ENCODE assay signal across 15 cellular contexts in genomic region chr17:75103601-75104554, GRCh38. TPM values are rescaled to one million over a fixed set of nuclear protein-coding genes. Genes with fewer than 3 reads are reported as not detected.
DNase-seq lines count a peak whose midpoint lies in the region; ATAC-seq and TF ChIP-seq lines count a peak whose summit lies in the region.
"Had no signal": no experiment of that assay in that cellular context is flagged by ENCODE, and none has a peak within 500 bp of the region (broad histone marks: within the 10 kb centered on the region; RNA-seq: fewer than 3 reads in every experiment).

No MANE protein-coding gene starts in this region.

- peaks cover 12% of the 10 kb centered on the region for H3K4me1 Mint-ChIP-seq in activated naive CD8-positive, alpha-beta T cell treated with anti-CD3 and anti-CD28 coated beads, Interleukin-2, amount 10 ng/mL, durations not matched to agents 7 days and 5 days
- H3K4me1 Mint-ChIP-seq in activated naive CD8-positive, alpha-beta T cell treated with anti-CD3 and anti-CD28 coated beads, Interleukin-2, amount 50 U/mL, for 24 hours: peaks cover 10% of the 10 kb centered on the region
- H3K4me1 Mint-ChIP-seq in WTC11: peaks cover 19% of the 10 kb centered on the region
- peaks cover 15 to 18% of the 10 kb centered on the region in 2 donors for H3K4me1 Mint-ChIP-seq in stimulated activated naive B cell treated with anti-CD40 and anti-IgM and Interleukin-4, amounts not matched to agents 10 μg/mL and 1 μg/mL and 100 μg/mL, for 72 hours

- CTCF ChIA-PET in WTC11 (lab: Charles Lee): interaction anchor here (0.5 to 3.9 kb wide), 14 partner anchors 9 to 1607 kb away, joined by 3 to 48 read pairs (median 6); partner anchors contain the start of genes MRPL58, NT5C and SLC16A5

- ATAC-seq in activated naive CD8-positive, alpha-beta T cell treated with anti-CD3 and anti-CD28 coated beads, Interleukin-2, amount 10 ng/mL, durations not matched to agents 7 days and 5 days (ENCODE audit: low read depth): no peak
- ATAC-seq in activated naive CD8-positive, alpha-beta T cell treated with anti-CD3 and anti-CD28 coated beads, Interleukin-2, amount 50 U/mL, for 24 hours: no peak
- ATAC-seq in WTC11 (no peak), GM18873 (IDR thresholded peaks at IDR 0.05; ENCODE audit: low FRiP score, unreplicated experiment) (no peak), GM18502 (IDR thresholded peaks at IDR 0.05; ENCODE audit: poor library complexity, unreplicated experiment) (no peak)
- no peak for ATAC-seq in stimulated activated naive B cell treated with anti-CD40 and anti-IgM and Interleukin-4, amounts not matched to agents 10 μg/mL and 1 μg/mL and 100 μg/mL, for 72 hours (replicated peaks)
- ATAC-seq: activated T-cell treated with anti-CD3 and anti-CD28 coated beads, Interleukin-2, amount 50 U/mL, for 4 hours; left lobe of liver had no signal

- H3K4me3 Mint-ChIP-seq in activated naive CD8-positive, alpha-beta T cell treated with anti-CD3 and anti-CD28 coated beads, Interleukin-2, amount 10 ng/mL, durations not matched to agents 7 days and 5 days: no peak overlapping the region
- no peak overlapping the region for H3K4me3 Mint-ChIP-seq in activated naive CD8-positive, alpha-beta T cell treated with anti-CD3 and anti-CD28 coated beads, Interleukin-2, amount 50 U/mL, for 24 hours
- no peak overlapping the region for H3K4me3 Mint-ChIP-seq in WTC11
- no peak overlapping the region for H3K4me3 Mint-ChIP-seq in stimulated activated naive B cell treated with anti-CD40 and anti-IgM and Interleukin-4, amounts not matched to agents 10 μg/mL and 1 μg/mL and 100 μg/mL, for 72 hours
- H3K4me3 Mint-ChIP-seq: activated CD4-positive, alpha-beta memory T cell treated with anti-CD3 and anti-CD28 coated beads for 36 hours; activated T-cell treated with anti-CD3 and anti-CD28 coated beads, Interleukin-2, amount 50 U/mL, for 4 hours had no signal

- peaks cover 3% of the 10 kb centered on the region for H3K27me3 Mint-ChIP-seq in activated naive CD8-positive, alpha-beta T cell treated with anti-CD3 and anti-CD28 coated beads, Interleukin-2, amount 10 ng/mL, durations not matched to agents 7 days and 5 days
- H3K27me3 Mint-ChIP-seq in activated naive CD8-positive, alpha-beta T cell treated with anti-CD3 and anti-CD28 coated beads, Interleukin-2, amount 50 U/mL, for 24 hours: no peaks in the 10 kb centered on the region
- no peaks in the 10 kb centered on the region for H3K27me3 Mint-ChIP-seq in WTC11 (ENCODE audit: low read depth)
- H3K27me3 Mint-ChIP-seq in stimulated activated naive B cell treated with anti-CD40 and anti-IgM and Interleukin-4, amounts not matched to agents 10 μg/mL and 1 μg/mL and 100 μg/mL, for 72 hours: peaks cover 5 to 9% of the 10 kb centered on the region in 2 donors
- H3K27me3 Mint-ChIP-seq: activated CD4-positive, alpha-beta memory T cell treated with anti-CD3 and anti-CD28 coated beads for 36 hours had no signal

- H3K36me3 Mint-ChIP-seq in activated naive CD8-positive, alpha-beta T cell treated with anti-CD3 and anti-CD28 coated beads, Interleukin-2, amount 10 ng/mL, durations not matched to agents 7 days and 5 days: no peaks in the 10 kb centered on the region
- no peaks in the 10 kb centered on the region for H3K36me3 Mint-ChIP-seq in activated naive CD8-positive, alpha-beta T cell treated with anti-CD3 and anti-CD28 coated beads, Interleukin-2, amount 50 U/mL, for 24 hours (ENCODE audit: low read depth)
- H3K36me3 Mint-ChIP-seq in WTC11: peaks cover 21% of the 10 kb centered on the region
- H3K36me3 Mint-ChIP-seq in stimulated activated naive B cell treated with anti-CD40 and anti-IgM and Interleukin-4, amounts not matched to agents 10 μg/mL and 1 μg/mL and 100 μg/mL, for 72 hours: peaks cover 0 to 4% of the 10 kb centered on the region in 2 donors
- H3K36me3 Mint-ChIP-seq: activated CD4-positive, alpha-beta memory T cell treated with anti-CD3 and anti-CD28 coated beads for 36 hours had no signal

- H3K27ac Mint-ChIP-seq in activated naive CD8-positive, alpha-beta T cell treated with anti-CD3 and anti-CD28 coated beads, Interleukin-2, amount 10 ng/mL, durations not matched to agents 7 days and 5 days: peak overlapping the region; percentile 48
- H3K27ac Mint-ChIP-seq in activated naive CD8-positive, alpha-beta T cell treated with anti-CD3 and anti-CD28 coated beads, Interleukin-2, amount 50 U/mL, for 24 hours: no peak overlapping the region
- H3K27ac Mint-ChIP-seq in WTC11: peak overlapping the region; percentile 26
- H3K27ac Mint-ChIP-seq in stimulated activated naive B cell treated with anti-CD40 and anti-IgM and Interleukin-4, amounts not matched to agents 10 μg/mL and 1 μg/mL and 100 μg/mL, for 72 hours: peak overlapping the region; percentile 28
- H3K27ac Mint-ChIP-seq: activated CD4-positive, alpha-beta memory T cell treated with anti-CD3 and anti-CD28 coated beads for 36 hours had no signal

- POLR2A ChIA-PET in activated naive CD8-positive, alpha-beta T cell treated with anti-CD3 and anti-CD28 coated beads, Interleukin-2, amount 10 ng/mL, durations not matched to agents 7 days and 5 days (lab: Charles Lee): interaction anchor here (0.8 kb wide), 1 partner anchor 10 kb away, joined by 6 read pairs; no protein-coding TSS in a partner anchor
- POLR2A ChIA-PET in WTC11 (lab: Charles Lee): interaction anchor here (1.0 kb wide), 1 partner anchor 39 kb away, joined by 6 read pairs; no protein-coding TSS in a partner anchor

- no peak for DNase-seq in activated naive CD8-positive, alpha-beta T cell treated with anti-CD3 and anti-CD28 coated beads, Interleukin-2, amount 10 ng/mL, durations not matched to agents 7 days and 5 days
- no peak for DNase-seq in activated naive CD8-positive, alpha-beta T cell treated with anti-CD3 and anti-CD28 coated beads, Interleukin-2, amount 50 U/mL, for 24 hours
- DNase-seq in WTC11 (ENCODE audit: low spot score): no peak
- DNase-seq in stimulated activated naive B cell treated with anti-CD40 and anti-IgM and Interleukin-4, amounts not matched to agents 10 μg/mL and 1 μg/mL and 100 μg/mL, for 72 hours: no peak
- DNase-seq: activated CD4-positive, alpha-beta memory T cell treated with anti-CD3 and anti-CD28 coated beads for 36 hours; activated naive CD4-positive, alpha-beta T cell treated with anti-CD3 and anti-CD28 coated beads, Interleukin-2, amount 50 U/mL, for 16 hours; activated T-cell treated with anti-CD3 and anti-CD28 coated beads, Interleukin-2, amount 50 U/mL, for 4 hours; effector memory CD4-positive, alpha-beta T cell; MM.1S; NCI-H1436 treated with DMSO at 0.1 percent for 48 hours; T-helper 2 cell had no signal

- H3K9me3 Mint-ChIP-seq in activated naive CD8-positive, alpha-beta T cell treated with anti-CD3 and anti-CD28 coated beads, Interleukin-2, amount 10 ng/mL, durations not matched to agents 7 days and 5 days: no peaks in the 10 kb centered on the region
- H3K9me3 Mint-ChIP-seq in activated naive CD8-positive, alpha-beta T cell treated with anti-CD3 and anti-CD28 coated beads, Interleukin-2, amount 50 U/mL, for 24 hours: no peaks in the 10 kb centered on the region
- no peaks in the 10 kb centered on the region for H3K9me3 Mint-ChIP-seq in WTC11
- H3K9me3 Mint-ChIP-seq in stimulated activated naive B cell treated with anti-CD40 and anti-IgM and Interleukin-4, amounts not matched to agents 10 μg/mL and 1 μg/mL and 100 μg/mL, for 72 hours: peaks cover 0 to 4% of the 10 kb centered on the region in 2 donors
- H3K9me3 Mint-ChIP-seq: activated CD4-positive, alpha-beta memory T cell treated with anti-CD3 and anti-CD28 coated beads for 36 hours; activated T-cell treated with anti-CD3 and anti-CD28 coated beads, Interleukin-2, amount 50 U/mL, for 4 hours had no signal

- no peak for TF ChIP-seq CTCF in WTC11 (IDR thresholded peaks at IDR 0.05)

TF ChIP-seq in WTC11, 78 proteins besides CTCF, POLR2A, EP300 and RAD21 (continues in another document):
- TF ChIP-seq E2F1 (CRISPR knock-in tag; IDR thresholded peaks at IDR 0.05): no peak
- no peak for TF ChIP-seq ZNF423 (CRISPR knock-in tag; IDR thresholded peaks at IDR 0.05)
- TF ChIP-seq ETV6 (CRISPR knock-in tag; IDR thresholded peaks at IDR 0.05): no peak

RNA-seq across cellular contexts. Expression of gene ARMC7, which starts 5.9 kb away (rescaled TPM):
- total RNA-seq in activated naive CD8-positive, alpha-beta T cell treated with anti-CD3 and anti-CD28 coated beads, Interleukin-2, amount 10 ng/mL, durations not matched to agents 7 days and 5 days: 10 to 100 TPM; 16.2 to 17.6 TPM
- total RNA-seq in WTC11 (2021): 13.2 to 15.9 TPM (median 14.8 TPM) in 3 replicates

RNA-seq across cellular contexts. Expression of gene SLC16A5, which starts 16.1 kb away (rescaled TPM):
- total RNA-seq in activated naive CD8-positive, alpha-beta T cell treated with anti-CD3 and anti-CD28 coated beads, Interleukin-2, amount 10 ng/mL, durations not matched to agents 7 days and 5 days: 10 to 100 TPM in 1 of 2 experiments, 1 to 10 TPM in 1; 9.1 to 11.0 TPM
- total RNA-seq in WTC11 (2021): 32.4 to 33.5 TPM (median 33.1 TPM) in 3 replicates
- total RNA-seq: OCI-LY7 had no signal

RNA-seq across cellular contexts. Expression of gene NT5C, which starts 27.7 kb away (rescaled TPM):
- total RNA-seq in activated naive CD8-positive, alpha-beta T cell treated with anti-CD3 and anti-CD28 coated beads, Interleukin-2, amount 10 ng/mL, durations not matched to agents 7 days and 5 days: 10 to 100 TPM; 69.9 to 70.8 TPM
- total RNA-seq in WTC11 (2021): 91.0 to 102 TPM (median 96.9 TPM) in 3 replicates

RNA-seq across cellular contexts. Expression of gene JPT1, which starts 50.4 kb away (rescaled TPM):
- total RNA-seq in activated naive CD8-positive, alpha-beta T cell treated with anti-CD3 and anti-CD28 coated beads, Interleukin-2, amount 10 ng/mL, durations not matched to agents 7 days and 5 days: 100 to 1,000 TPM; 194 to 213 TPM
- total RNA-seq in WTC11 (2021): 289 to 341 TPM (median 300 TPM) in 3 replicates

RNA-seq across cellular contexts. Expression of gene KCTD2, which starts 56.9 kb away (rescaled TPM):
- total RNA-seq in activated naive CD8-positive, alpha-beta T cell treated with anti-CD3 and anti-CD28 coated beads, Interleukin-2, amount 10 ng/mL, durations not matched to agents 7 days and 5 days: 10 to 100 TPM; 20.4 to 22.4 TPM
- 31.3 to 34.0 TPM (median 32.8 TPM) in 3 replicates for total RNA-seq in WTC11 (2021)
